17 cellular contexts compared by ENCODE assay signal in the genomic region with DNA sequence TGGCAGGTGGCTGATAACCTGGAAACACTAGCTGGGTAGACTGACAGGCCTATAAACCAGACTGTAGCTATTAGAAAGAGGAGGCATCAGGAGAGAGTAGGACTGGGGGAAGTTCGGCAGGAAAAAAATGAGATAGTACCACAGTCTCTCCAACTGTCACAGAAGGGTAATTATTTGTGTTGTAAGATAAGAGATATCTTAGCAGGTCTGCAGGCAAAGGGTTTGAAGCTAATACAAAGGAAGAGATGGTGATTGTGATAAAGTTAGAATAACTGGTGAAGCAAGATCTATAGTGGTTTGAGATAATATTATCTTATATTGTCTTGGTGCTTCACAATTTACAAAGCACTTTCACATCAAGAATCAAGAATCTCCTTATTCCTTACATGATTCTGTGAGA. TPM values are rescaled to one million over a fixed set of nuclear protein-coding genes. Genes with fewer than 3 reads are reported as not detected.
"Had no signal": no experiment of that assay in that cellular context is flagged by ENCODE, and none has a peak within 500 bp of the region (broad histone marks: within the 10 kb centered on the region; RNA-seq: fewer than 3 reads in every experiment).

No MANE protein-coding gene starts in this region.

- H3K27me3 ChIP-seq: adrenal gland, dorsolateral prefrontal cortex, hepatocyte, ovary, right lobe of liver had no signal

- H3K79me2 ChIP-seq: hepatocyte had no signal

- H3K4me3 ChIP-seq: adrenal gland, dorsolateral prefrontal cortex, hepatocyte, lung, ovary, right lobe of liver had no signal

- H3K4me2 ChIP-seq: hepatocyte had no signal

- DNase-seq: activated CD4-positive, alpha-beta T cell treated with anti-CD3 and anti-CD28 coated beads for 1 hour; activated CD4-positive, alpha-beta T cell treated with anti-CD3 and anti-CD28 coated beads, Interleukin-2, amount 50 U/mL, for 4 hours; activated T-cell treated with anti-CD3 and anti-CD28 coated beads, Interleukin-2, amount 50 U/mL, for 1 hour; adrenal gland; dorsolateral prefrontal cortex; islet precursor cell; ovary; right lobe of liver; stimulated activated naive CD8-positive, alpha-beta T cell treated with anti-CD3 and anti-CD28 coated beads, Interleukin-15, amount 100 ng/mL, for 72 hours had no signal

- H3K27me3 Mint-ChIP-seq: activated naive CD4-positive, alpha-beta T cell treated with anti-CD3 and anti-CD28 coated beads, Interleukin-2, amount 50 U/mL, for 24 hours; stimulated activated naive CD8-positive, alpha-beta T cell treated with anti-CD3 and anti-CD28 coated beads, Interleukin-15, amount 100 ng/mL, for 72 hours; type B pancreatic cell had no signal

- ATAC-seq: right lobe of liver; stimulated activated naive CD8-positive, alpha-beta T cell treated with anti-CD3 and anti-CD28 coated beads, Interleukin-15, amount 100 ng/mL, for 72 hours had no signal

- H3K4me1 ChIP-seq: adrenal gland, right lobe of liver had no signal

- H3K4me3 Mint-ChIP-seq: activated naive CD4-positive, alpha-beta T cell treated with anti-CD3 and anti-CD28 coated beads, Interleukin-2, amount 50 U/mL, for 24 hours; stimulated activated naive CD8-positive, alpha-beta T cell treated with anti-CD3 and anti-CD28 coated beads, Interleukin-15, amount 100 ng/mL, for 72 hours; type B pancreatic cell had no signal

- H3K27ac ChIP-seq: adrenal gland, dorsolateral prefrontal cortex, hepatocyte, ovary, right lobe of liver, VCaP had no signal

- H3K9me3 ChIP-seq: adrenal gland, ovary, right lobe of liver had no signal

- H3K9me3 Mint-ChIP-seq: activated naive CD4-positive, alpha-beta T cell treated with anti-CD3 and anti-CD28 coated beads, Interleukin-2, amount 50 U/mL, for 24 hours; stimulated activated naive CD8-positive, alpha-beta T cell treated with anti-CD3 and anti-CD28 coated beads, Interleukin-15, amount 100 ng/mL, for 72 hours; type B pancreatic cell had no signal

- H3K36me3 ChIP-seq: adrenal gland, ovary, right lobe of liver had no signal

RNA-seq across cellular contexts. Expression of a gene that starts 49.8 kb away (rescaled TPM):
- total RNA-seq: adrenal gland; hepatocyte; pulmonary artery endothelial cell; T-helper 2 cell treated with Interferon-gamma antibody and Interleukin-4, amounts not matched to agents 100 ng/mL and 5 ng/mL, for 36 hours; temporal lobe had no signal
- polyA plus RNA-seq: lung had no signal
